ENCODE assay signal across 16 cellular contexts in genomic region chr10:97347317-97347716, GRCh38.
"Had no signal": no experiment of that assay in that cellular context is flagged by ENCODE, and none has a peak within 500 bp of the region (broad histone marks: within the 10 kb centered on the region; RNA-seq: fewer than 3 reads in every experiment).

No MANE protein-coding gene starts in this region.

- H3K9ac ChIP-seq: KMS-11, SK-N-SH had no signal

- H3K9me3 ChIP-seq: SK-N-SH had no signal

- H3K27ac ChIP-seq: KMS-11, RWPE1 had no signal

- H3K9me2 ChIP-seq: SK-N-SH had no signal

- H3K4me2 ChIP-seq: KMS-11, SK-N-SH had no signal

- DNase-seq: Kasumi-1, MM.1S, NCI-H1092 treated with DMSO at 0.1 percent for 48 hours, NCI-H1436, NCI-H187, NCI-H2029, NCI-H2081 treated with DMSO at 0.1 percent for 48 hours, NCI-H2171, NCI-H524, NCI-H69, NCI-H774, SHP77, SK-N-SH, SW 1271 had no signal
